ENCODE assay signal across 16 cellular contexts in the genomic region with DNA sequence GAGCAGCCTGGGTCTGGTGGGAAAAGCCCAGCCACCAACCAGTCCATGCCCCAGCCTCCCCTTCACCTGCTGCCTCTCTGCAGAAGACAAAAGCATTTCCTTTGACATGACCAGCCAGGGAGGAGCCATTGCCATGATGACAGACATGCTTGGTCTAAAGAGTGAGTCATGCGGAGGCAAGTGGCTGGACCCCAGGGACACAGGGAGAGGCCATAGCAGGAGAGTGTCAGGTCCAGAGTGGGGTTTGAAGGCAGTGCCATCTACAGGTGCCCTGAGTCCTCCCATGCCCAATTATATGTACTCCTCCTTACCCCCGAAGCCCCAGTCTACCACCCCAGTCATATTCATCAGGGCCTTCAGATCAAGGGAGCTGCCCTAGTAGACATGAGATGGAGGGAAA.
A peak's percentile ranks its signal among the peaks of the same experiment; 100 is the strongest.
DNase-seq lines count a peak whose midpoint lies in the region; TF ChIP-seq lines count a peak whose summit lies in the region.
"Had no signal": no experiment of that assay in that cellular context is flagged by ENCODE, and none has a peak within 500 bp of the region (broad histone marks: within the 10 kb centered on the region; RNA-seq: fewer than 3 reads in every experiment).

No MANE protein-coding gene starts in this region.

- H3K27me3 Mint-ChIP-seq in HFFc6 (ENCODE audit: insufficient read depth), result peaks cover 2% of the 10 kb centered on the region; the same call in 1 of the 2 replicates
- no peaks in the 10 kb centered on the region for H3K27me3 Mint-ChIP-seq in activated T-helper 1 cell treated with anti-CD3 and anti-CD28 coated beads, Interleukin-12 subunit alpha, Interleukin-12 subunit beta, Interleukin-2, Interleukin-4 antibody, amounts not matched to agents 30 ng/mL and 10 ng/mL and 1 ng/mL, durations not matched to agents 14 hours and 24 hours and 36 hours (ENCODE audit: insufficient read depth)
- H3K27me3 Mint-ChIP-seq: stimulated activated naive CD8-positive, alpha-beta T cell treated with anti-CD3 and anti-CD28 coated beads, Interleukin-15, Interleukin-2, amounts not matched to agents 100 ng/mL and 50 ng/mL, for 24 hours had no signal

- H3K36me3 Mint-ChIP-seq in HFFc6 (ENCODE audit: low read depth), result peaks cover 19% of the 10 kb centered on the region; the same call in 1 of the 2 replicates
- H3K36me3 Mint-ChIP-seq in activated T-helper 1 cell treated with anti-CD3 and anti-CD28 coated beads, Interleukin-12 subunit alpha, Interleukin-12 subunit beta, Interleukin-2, Interleukin-4 antibody, amounts not matched to agents 30 ng/mL and 10 ng/mL and 1 ng/mL, durations not matched to agents 14 hours and 24 hours and 36 hours (ENCODE audit: low read depth), result peaks cover 20% of the 10 kb centered on the region

- no peak; the same call in 1 of the 2 replicates for TF ChIP-seq CTCF in HFFc6 (IDR thresholded peaks at IDR 0.05)

- H3K9me3 Mint-ChIP-seq in HFFc6, result no peaks in the 10 kb centered on the region
- H3K9me3 Mint-ChIP-seq in activated T-helper 1 cell treated with anti-CD3 and anti-CD28 coated beads, Interleukin-12 subunit alpha, Interleukin-12 subunit beta, Interleukin-2, Interleukin-4 antibody, amounts not matched to agents 30 ng/mL and 10 ng/mL and 1 ng/mL, durations not matched to agents 14 hours and 24 hours and 36 hours, result no peaks in the 10 kb centered on the region
- H3K9me3 Mint-ChIP-seq: stimulated activated naive CD8-positive, alpha-beta T cell treated with anti-CD3 and anti-CD28 coated beads, Interleukin-15, Interleukin-2, amounts not matched to agents 100 ng/mL and 50 ng/mL, for 24 hours had no signal

- peaks cover 40% of the 10 kb centered on the region for H3K4me1 Mint-ChIP-seq in HFFc6 (ENCODE audit: low read depth)
- H3K4me1 Mint-ChIP-seq in activated T-helper 1 cell treated with anti-CD3 and anti-CD28 coated beads, Interleukin-12 subunit alpha, Interleukin-12 subunit beta, Interleukin-2, Interleukin-4 antibody, amounts not matched to agents 30 ng/mL and 10 ng/mL and 1 ng/mL, durations not matched to agents 14 hours and 24 hours and 36 hours (ENCODE audit: low read depth), result peaks cover 16% of the 10 kb centered on the region

- intact Hi-C loops in activated T-helper 1 cell treated with anti-CD3 and anti-CD28 coated beads, Interleukin-12 subunit alpha, Interleukin-12 subunit beta, Interleukin-2, Interleukin-4 antibody, amounts not matched to agents 30 ng/mL and 10 ng/mL and 1 ng/mL, durations not matched to agents 14 hours and 24 hours and 36 hours (cut with micrococcal nuclease), result no loop called here

- peak overlapping the region; percentile 64 for H3K27ac Mint-ChIP-seq in HFFc6
- H3K27ac Mint-ChIP-seq in activated T-helper 1 cell treated with anti-CD3 and anti-CD28 coated beads, Interleukin-12 subunit alpha, Interleukin-12 subunit beta, Interleukin-2, Interleukin-4 antibody, amounts not matched to agents 30 ng/mL and 10 ng/mL and 1 ng/mL, durations not matched to agents 14 hours and 24 hours and 36 hours, result peak overlapping the region; percentile 22
- H3K27ac Mint-ChIP-seq: stimulated activated naive CD8-positive, alpha-beta T cell treated with anti-CD3 and anti-CD28 coated beads, Interleukin-15, Interleukin-2, amounts not matched to agents 100 ng/mL and 50 ng/mL, for 24 hours had no signal

- DNase-seq in AG20443 (ENCODE audit: low spot score) (peak; percentile 39), HFFc6 (no peak), kidney tubule cell (ENCODE audit: low spot score) (peak; percentile 36), NCI-H748 (lab: John Stamatoyannopoulos, UW; ENCODE audit: unreplicated experiment) (no peak), 8988T (no peak), NCI-H82 treated with DMSO at 0.1 percent for 48 hours (lab: John Stamatoyannopoulos, UW; ENCODE audit: unreplicated experiment) (no peak), NCI-H526 (lab: John Stamatoyannopoulos, UW) (no peak)
- no peak for DNase-seq in activated T-helper 1 cell treated with anti-CD3 and anti-CD28 coated beads, Interleukin-12 subunit alpha, Interleukin-12 subunit beta, Interleukin-2, Interleukin-4 antibody, amounts not matched to agents 30 ng/mL and 10 ng/mL and 1 ng/mL, durations not matched to agents 14 hours and 24 hours and 36 hours (ENCODE audit: low spot score)
- DNase-seq: activated CD4-positive, alpha-beta T cell treated with anti-CD3 and anti-CD28 coated beads, Interleukin-2, amount 50 U/mL, for 4 hours; activated naive CD4-positive, alpha-beta T cell treated with anti-CD3 and anti-CD28 coated beads, Interleukin-2, amount 50 U/mL, for 16 hours; gastrocnemius medialis; NCI-H2227 treated with DMSO at 0.1 percent for 48 hours; sigmoid colon; stimulated activated CD4-positive, alpha-beta T cell treated with anti-CD3 and anti-CD28 coated beads, Interleukin-1b, Interleukin-23, amount 100 ng/mL, for 48 hours; upper lobe of right lung had no signal

- H3K4me3 Mint-ChIP-seq in HFFc6, result no peak overlapping the region
- no peak overlapping the region for H3K4me3 Mint-ChIP-seq in activated T-helper 1 cell treated with anti-CD3 and anti-CD28 coated beads, Interleukin-12 subunit alpha, Interleukin-12 subunit beta, Interleukin-2, Interleukin-4 antibody, amounts not matched to agents 30 ng/mL and 10 ng/mL and 1 ng/mL, durations not matched to agents 14 hours and 24 hours and 36 hours
- H3K4me3 Mint-ChIP-seq: stimulated activated naive CD8-positive, alpha-beta T cell treated with anti-CD3 and anti-CD28 coated beads, Interleukin-15, Interleukin-2, amounts not matched to agents 100 ng/mL and 50 ng/mL, for 24 hours had no signal

Comparison
In these comparisons a context has a peak if more than half of its experiments do, and no peak if none do; other contexts are left out.
1. DNase-seq: peak in AG20443 (single experiment) and kidney tubule cell (single experiment); none in HFFc6 (single experiment), activated T-helper 1 cell treated with anti-CD3 and anti-CD28 coated beads, Interleukin-12 subunit alpha, Interleukin-12 subunit beta, Interleukin-2, Interleukin-4 antibody, amounts not matched to agents 30 ng/mL and 10 ng/mL and 1 ng/mL, durations not matched to agents 14 hours and 24 hours and 36 hours (single experiment), NCI-H748 (single experiment), 8988T (single experiment), NCI-H82 treated with DMSO at 0.1 percent for 48 hours (single experiment) and NCI-H526 (0 of 2).